ENCODE assay signal across 1 cellular context in genomic region chr16:86317617-86318021, GRCh38.
TF ChIP-seq lines count a peak whose summit lies in the region.

No MANE protein-coding gene starts in this region.

TF ChIP-seq in H1, 55 proteins besides CTCF, POLR2A, EP300 and RAD21:
- TF ChIP-seq FOSL1 (IDR thresholded peaks at IDR 0.05; ENCODE audit: insufficient read depth, low read depth, low read length) (no peak), POLR2AphosphoS5 (IDR thresholded peaks at IDR 0.05; ENCODE audit: low read depth, low read length) (no peak), CREB1 (IDR thresholded peaks at IDR 0.05) (no peak), RNF2 (IDR thresholded peaks at IDR 0.05; ENCODE audit: borderline replicate concordance, low read depth, low read length, missing control alignments, poor library complexity, severe bottlenecking) (no peak), RXRA (IDR thresholded peaks at IDR 0.05; ENCODE audit: insufficient read depth, low read depth, low read length) (no peak), CHD2 (IDR thresholded peaks at IDR 0.05; ENCODE audit: low read length) (no peak), SIX5 (IDR thresholded peaks at IDR 0.05; ENCODE audit: low read depth, low read length) (no peak), CTBP2 (IDR thresholded peaks at IDR 0.05; ENCODE audit: borderline replicate concordance, insufficient read depth, insufficient read length, low read length) (no peak), SRF (IDR thresholded peaks at IDR 0.05; ENCODE audit: low read depth, low read length) (no peak)
